Comparison of ENCODE assay signal across 9 cellular contexts in the genomic region with DNA sequence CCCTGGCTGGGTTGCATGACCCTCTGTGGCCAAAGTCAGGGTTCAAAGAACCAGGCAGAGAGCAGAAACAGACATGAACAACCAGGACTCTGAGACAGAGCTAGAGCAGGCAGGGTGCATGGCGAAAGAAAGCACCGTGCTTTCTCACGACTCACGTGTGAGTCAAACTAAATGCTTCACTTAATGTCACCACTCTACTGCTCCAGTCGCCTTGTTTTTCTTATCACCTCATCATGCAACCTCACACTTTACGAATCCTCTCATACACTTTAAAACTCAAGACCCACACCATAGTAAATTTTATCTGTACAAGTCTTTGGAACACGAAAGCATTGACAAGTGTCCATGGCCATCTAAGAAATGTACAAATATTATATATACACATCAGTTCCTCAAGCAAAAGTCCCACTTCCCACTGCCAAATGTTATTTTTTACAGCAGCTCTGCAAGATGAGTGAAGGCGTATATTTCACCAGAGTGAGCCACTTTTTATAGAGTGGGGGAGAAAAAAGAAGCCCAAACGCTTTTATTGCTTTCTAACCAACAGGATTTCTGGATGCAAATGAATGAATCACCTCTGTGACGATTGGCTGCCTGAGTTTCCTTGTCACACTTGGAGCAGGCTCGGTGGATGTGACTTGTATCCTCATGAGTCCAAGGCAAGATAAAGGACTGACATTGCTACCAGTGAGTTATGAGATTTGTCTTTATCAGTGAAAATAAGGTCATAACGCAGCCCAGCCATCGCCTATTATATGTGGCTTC. TPM values are rescaled to one million over a fixed set of nuclear protein-coding genes. Genes with fewer than 3 reads are reported as not detected.
DNase-seq lines count a peak whose midpoint lies in the region; ATAC-seq and TF ChIP-seq lines count a peak whose summit lies in the region.
"Had no signal": no experiment of that assay in that cellular context is flagged by ENCODE, and none has a peak within 500 bp of the region (broad histone marks: within the 10 kb centered on the region; RNA-seq: fewer than 3 reads in every experiment).

No MANE protein-coding gene starts in this region.

- no peak overlapping the region for H3K27ac ChIP-seq in upper lobe of left lung

- intact Hi-C loops in Right ventricle myocardium inferior (cut with DNase I) = no loop called here

- H3K4me3 Mint-ChIP-seq in brain (peak overlapping the region in 1 of 5 experiments; percentile 34), nephron progenitor cell (peak overlapping the region; percentile 28)
- H3K4me3 Mint-ChIP-seq: activated T-cell treated with anti-CD3 and anti-CD28 coated beads, Interleukin-2, amount 50 U/mL, for 72 hours had no signal

- peak overlapping the region in 3 of 5 experiments; percentile 7 to 67 (median 13) for H3K27ac Mint-ChIP-seq in brain
- no peak overlapping the region for H3K27ac Mint-ChIP-seq in nephron progenitor cell
- H3K27ac Mint-ChIP-seq: activated T-cell treated with anti-CD3 and anti-CD28 coated beads, Interleukin-2, amount 50 U/mL, for 72 hours had no signal

- 45 to 52% methylated on average over 13 of the region's 13 CpGs for WGBS in upper lobe of left lung, 2 donors

- no peak overlapping the region for H3K4me3 ChIP-seq in upper lobe of left lung

- H3K4me1 ChIP-seq in upper lobe of left lung = no peaks in the 10 kb centered on the region

- H3K27me3 Mint-ChIP-seq in brain (peaks cover 3% of the 10 kb centered on the region), nephron progenitor cell (ENCODE audit: low read depth, poor library complexity) (peaks cover 8% of the 10 kb centered on the region)

- TF ChIP-seq POLR2A in upper lobe of left lung (IDR thresholded peaks at IDR 0.05) = no peak

- H3K36me3 Mint-ChIP-seq in brain = no peaks in the 10 kb centered on the region
- no peaks in the 10 kb centered on the region for H3K36me3 Mint-ChIP-seq in nephron progenitor cell (ENCODE audit: low read depth)

- H3K9me3 ChIP-seq in upper lobe of left lung = no peaks in the 10 kb centered on the region

- TF ChIP-seq EP300 in upper lobe of left lung (IDR thresholded peaks at IDR 0.05) = no peak

- DNase-seq in GM04503 (ENCODE audit: low read depth) = peak; percentile 55
- peak; percentile 69 for DNase-seq in NCI-H146 (lab: John Stamatoyannopoulos, UW)
- DNase-seq in nephron progenitor cell = peak; percentile 54
- DNase-seq in upper lobe of left lung = no peak
- DNase-seq in Right ventricle myocardium inferior (ENCODE audit: missing footprints) = no peak
- DNase-seq in mesenteric fat pad (ENCODE audit: low spot score) = no peak
- DNase-seq: activated T-cell treated with anti-CD3 and anti-CD28 coated beads, Interleukin-2, amount 50 U/mL, for 72 hours had no signal

- no peaks in the 10 kb centered on the region for H3K36me3 ChIP-seq in upper lobe of left lung

- H3K9me3 Mint-ChIP-seq in brain (peaks cover 0 to 3% (median 0%) of the 10 kb centered on the region in 5 experiments), nephron progenitor cell (peaks cover 4% of the 10 kb centered on the region)
- H3K9me3 Mint-ChIP-seq: activated T-cell treated with anti-CD3 and anti-CD28 coated beads, Interleukin-2, amount 50 U/mL, for 72 hours had no signal

- TF ChIP-seq CTCF in brain (conservative IDR thresholded peaks at IDR 0.05) = no peak
- TF ChIP-seq CTCF in nephron progenitor cell (IDR thresholded peaks at IDR 0.05) = no peak
- no peak for TF ChIP-seq CTCF in upper lobe of left lung (IDR thresholded peaks at IDR 0.05)

- H3K4me1 Mint-ChIP-seq in brain (peaks cover 27% of the 10 kb centered on the region), nephron progenitor cell (peaks cover 27% of the 10 kb centered on the region)

- no peaks in the 10 kb centered on the region for H3K27me3 ChIP-seq in upper lobe of left lung

- ATAC-seq in upper lobe of left lung (ENCODE audit: low FRiP score in 2 of 2) (no peak), Right ventricle myocardium inferior (no peak), GM21723 (IDR thresholded peaks at IDR 0.05; ENCODE audit: unreplicated experiment) (no peak)
- ATAC-seq: activated T-cell treated with anti-CD3 and anti-CD28 coated beads, Interleukin-2, amount 50 U/mL, for 72 hours had no signal

RNA-seq across cellular contexts. Expression of a gene that starts 16.0 kb away (rescaled TPM):
- polyA plus RNA-seq in brain (ENCODE audit: insufficient read depth, low read depth, low replicate concordance) = 10.1 TPM
- total RNA-seq in upper lobe of left lung = 1 to 10 TPM in 3 of 6 donors, not detected in 3; 1.5 to 4.0 (median 3.5) TPM
- not detected for total RNA-seq in Right ventricle myocardium inferior
- not detected for total RNA-seq in mesenteric fat pad
- total RNA-seq: activated T-cell treated with anti-CD3 and anti-CD28 coated beads, Interleukin-2, amount 50 U/mL, for 72 hours had no signal

RNA-seq across cellular contexts. Expression of a gene that starts 23.9 kb away (rescaled TPM):
- 16.2 TPM for polyA plus RNA-seq in brain (ENCODE audit: insufficient read depth, low read depth, low replicate concordance)
- 10 to 100 TPM; 20.1 to 48.2 (median 26.9) TPM for total RNA-seq in upper lobe of left lung
- 40.3 TPM for total RNA-seq in Right ventricle myocardium inferior
- 43.5 TPM for total RNA-seq in mesenteric fat pad

Comparison
In these comparisons a context has a peak if more than half of its experiments do, and no peak if none do; other contexts are left out.
1. DNase-seq: peak in GM04503 (single experiment), NCI-H146 (single experiment) and nephron progenitor cell (single experiment); none in upper lobe of left lung (0 of 2), Right ventricle myocardium inferior (single experiment) and mesenteric fat pad (single experiment).